Comparison of ENCODE assay signal across 9 cellular contexts in the genomic region with DNA sequence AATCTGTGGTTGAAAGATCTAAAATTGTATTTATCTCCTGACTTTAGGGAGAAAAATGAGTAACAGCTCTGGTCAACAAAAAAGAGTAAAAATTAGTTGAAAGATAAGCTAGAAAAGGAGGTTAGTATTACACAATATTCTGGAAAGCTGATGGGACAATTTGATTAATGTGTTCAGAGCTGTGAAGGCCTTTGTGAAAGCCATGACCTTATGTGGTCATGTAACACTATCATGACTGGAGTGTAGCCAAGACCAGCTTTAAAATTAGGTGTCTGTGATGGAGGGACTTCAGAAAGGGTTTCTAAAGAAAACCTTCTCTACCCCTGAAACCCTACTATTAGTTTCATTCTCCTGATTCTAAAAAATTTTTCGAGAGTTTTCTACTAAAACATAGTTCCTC.
DNase-seq lines count a peak whose midpoint lies in the region; ATAC-seq, FAIRE-seq and TF ChIP-seq lines count a peak whose summit lies in the region.
"Had no signal": no experiment of that assay in that cellular context is flagged by ENCODE, and none has a peak within 500 bp of the region (broad histone marks: within the 10 kb centered on the region; RNA-seq: fewer than 3 reads in every experiment).

No MANE protein-coding gene starts in this region.

- H3K79me2 ChIP-seq in astrocyte (ENCODE audit: insufficient read depth, low read length), result no peaks in the 10 kb centered on the region

- DNase-seq in GM13977 (ENCODE audit: low spot score) (peak; percentile 33), astrocyte (ENCODE audit: low read depth) (peak; percentile 56), adrenal gland (no peak), omental fat pad (ENCODE audit: low spot score) (no peak)
- no peak for DNase-seq in activated T-helper 1 cell treated with anti-CD3 and anti-CD28 coated beads, Interleukin-12 subunit alpha, Interleukin-12 subunit beta, Interleukin-2, Interleukin-4 antibody, amounts not matched to agents 30 ng/mL and 10 ng/mL and 1 ng/mL, durations not matched to agents 14 hours and 24 hours and 36 hours (ENCODE audit: low spot score)
- no peak for DNase-seq in activated effector memory CD4-positive, alpha-beta T cell treated with anti-CD3 and anti-CD28 coated beads, Interleukin-2, amount 50 U/mL, for 16 hours
- DNase-seq: testis had no signal

- H3K4me3 ChIP-seq in astrocyte (ENCODE audit: insufficient read depth, low read depth, low read length) (no peak overlapping the region), adrenal gland (no peak overlapping the region)
- H3K4me3 ChIP-seq: testis had no signal

- FAIRE-seq in astrocyte (lab: Jason Lieb, UNC), result no peak

- in situ Hi-C loops in GM13977 (cut with MboI; ENCODE audit: low pct_unique_long_range_greater_than_20kb, low sequenced_read_pairs, unreplicated experiment), result no loop called here

- WGBS in adrenal gland, 4 donors, result 44 to 52% (median 47%) methylated on average over 1 of the region's 1 CpG

- peaks cover 3% of the 10 kb centered on the region for H3K9me3 Mint-ChIP-seq in astrocyte (ENCODE audit: unreplicated experiment)
- H3K9me3 Mint-ChIP-seq in activated T-helper 1 cell treated with anti-CD3 and anti-CD28 coated beads, Interleukin-12 subunit alpha, Interleukin-12 subunit beta, Interleukin-2, Interleukin-4 antibody, amounts not matched to agents 30 ng/mL and 10 ng/mL and 1 ng/mL, durations not matched to agents 14 hours and 24 hours and 36 hours, result peaks cover 12% of the 10 kb centered on the region

- TF ChIP-seq CTCF in GM13977 (IDR thresholded peaks at IDR 0.05; ENCODE audit: extremely low read depth, insufficient read depth, missing control alignments) (no peak), astrocyte (IDR thresholded peaks at IDR 0.05; ENCODE audit: insufficient read depth, low read depth, low read length) (no peak), adrenal gland (IDR thresholded peaks at IDR 0.05) (no peak), omental fat pad (IDR thresholded peaks at IDR 0.05) (no peak)

- H3K4me2 ChIP-seq in astrocyte (ENCODE audit: low read length), result no peak overlapping the region

- H3K4me1 Mint-ChIP-seq in astrocyte (ENCODE audit: low read depth, unreplicated experiment), result no peaks in the 10 kb centered on the region
- peaks cover 12% of the 10 kb centered on the region for H3K4me1 Mint-ChIP-seq in activated T-helper 1 cell treated with anti-CD3 and anti-CD28 coated beads, Interleukin-12 subunit alpha, Interleukin-12 subunit beta, Interleukin-2, Interleukin-4 antibody, amounts not matched to agents 30 ng/mL and 10 ng/mL and 1 ng/mL, durations not matched to agents 14 hours and 24 hours and 36 hours (ENCODE audit: low read depth)

- no peaks in the 10 kb centered on the region for H3K9me3 ChIP-seq in astrocyte (ENCODE audit: insufficient read depth, low read depth, low read length)
- H3K9me3 ChIP-seq in adrenal gland (replicated peaks in 1 of 3), result no peaks in the 10 kb centered on the region
- H3K9me3 ChIP-seq: testis had no signal

- intact Hi-C loops in activated T-helper 1 cell treated with anti-CD3 and anti-CD28 coated beads, Interleukin-12 subunit alpha, Interleukin-12 subunit beta, Interleukin-2, Interleukin-4 antibody, amounts not matched to agents 30 ng/mL and 10 ng/mL and 1 ng/mL, durations not matched to agents 14 hours and 24 hours and 36 hours (cut with micrococcal nuclease), result no loop called here
- intact Hi-C loops in adrenal gland (cut with DNase I), result no loop called here

- ATAC-seq in GM19468 (IDR thresholded peaks at IDR 0.05; ENCODE audit: extremely low read depth, unreplicated experiment) (peak; percentile 97), HG03175 (IDR thresholded peaks at IDR 0.05; ENCODE audit: unreplicated experiment) (peak; percentile 96), omental fat pad (ENCODE audit: low FRiP score) (no peak)

- H3K27ac Mint-ChIP-seq in astrocyte (ENCODE audit: unreplicated experiment), result no peak overlapping the region
- H3K27ac Mint-ChIP-seq in activated T-helper 1 cell treated with anti-CD3 and anti-CD28 coated beads, Interleukin-12 subunit alpha, Interleukin-12 subunit beta, Interleukin-2, Interleukin-4 antibody, amounts not matched to agents 30 ng/mL and 10 ng/mL and 1 ng/mL, durations not matched to agents 14 hours and 24 hours and 36 hours, result no peak overlapping the region

- no peak for TF ChIP-seq POLR2A in adrenal gland (IDR thresholded peaks at IDR 0.05)

- H3K27me3 Mint-ChIP-seq in astrocyte (ENCODE audit: low read depth, unreplicated experiment), result peaks cover 2% of the 10 kb centered on the region
- H3K27me3 Mint-ChIP-seq in activated T-helper 1 cell treated with anti-CD3 and anti-CD28 coated beads, Interleukin-12 subunit alpha, Interleukin-12 subunit beta, Interleukin-2, Interleukin-4 antibody, amounts not matched to agents 30 ng/mL and 10 ng/mL and 1 ng/mL, durations not matched to agents 14 hours and 24 hours and 36 hours (ENCODE audit: insufficient read depth), result peaks cover 28% of the 10 kb centered on the region

- H3K27me3 ChIP-seq in astrocyte (ENCODE audit: insufficient read depth, low read length) (no peaks in the 10 kb centered on the region), adrenal gland (peaks cover 4% of the 10 kb centered on the region)
- H3K27me3 ChIP-seq: testis had no signal

- no peak overlapping the region for H3K9ac ChIP-seq in astrocyte (ENCODE audit: low read length)

- no peak overlapping the region for H3K4me3 Mint-ChIP-seq in astrocyte (ENCODE audit: unreplicated experiment)
- H3K4me3 Mint-ChIP-seq in activated T-helper 1 cell treated with anti-CD3 and anti-CD28 coated beads, Interleukin-12 subunit alpha, Interleukin-12 subunit beta, Interleukin-2, Interleukin-4 antibody, amounts not matched to agents 30 ng/mL and 10 ng/mL and 1 ng/mL, durations not matched to agents 14 hours and 24 hours and 36 hours, result no peak overlapping the region

- H3K36me3 ChIP-seq in astrocyte (ENCODE audit: insufficient read depth, low read length) (no peaks in the 10 kb centered on the region), adrenal gland (replicated peaks in 1 of 2) (no peaks in the 10 kb centered on the region)

- H3K4me1 ChIP-seq in astrocyte (ENCODE audit: insufficient read depth, low read length), result no peaks in the 10 kb centered on the region
- H3K4me1 ChIP-seq in adrenal gland (replicated peaks in 1 of 2), result peaks cover 0 to 4% of the 10 kb centered on the region in 2 donors
- H3K4me1 ChIP-seq: testis had no signal

- no peaks in the 10 kb centered on the region for H4K20me1 ChIP-seq in astrocyte (ENCODE audit: insufficient read depth, low read length)

- H3K36me3 Mint-ChIP-seq in astrocyte (ENCODE audit: low read depth, unreplicated experiment), result no peaks in the 10 kb centered on the region
- peaks cover 5% of the 10 kb centered on the region for H3K36me3 Mint-ChIP-seq in activated T-helper 1 cell treated with anti-CD3 and anti-CD28 coated beads, Interleukin-12 subunit alpha, Interleukin-12 subunit beta, Interleukin-2, Interleukin-4 antibody, amounts not matched to agents 30 ng/mL and 10 ng/mL and 1 ng/mL, durations not matched to agents 14 hours and 24 hours and 36 hours (ENCODE audit: low read depth)

- H2AFZ ChIP-seq in astrocyte (ENCODE audit: low read depth, low read length), result no peak overlapping the region

- H3K27ac ChIP-seq in astrocyte (ENCODE audit: low read depth, low read length) (no peak overlapping the region), adrenal gland (no peak overlapping the region)
- H3K27ac ChIP-seq: testis had no signal

Comparison
In these comparisons a context has a peak if more than half of its experiments do, and no peak if none do; other contexts are left out.
1. DNase-seq: peak in GM13977 (single experiment) and astrocyte (single experiment); none in activated T-helper 1 cell treated with anti-CD3 and anti-CD28 coated beads, Interleukin-12 subunit alpha, Interleukin-12 subunit beta, Interleukin-2, Interleukin-4 antibody, amounts not matched to agents 30 ng/mL and 10 ng/mL and 1 ng/mL, durations not matched to agents 14 hours and 24 hours and 36 hours (single experiment), activated effector memory CD4-positive, alpha-beta T cell treated with anti-CD3 and anti-CD28 coated beads, Interleukin-2, amount 50 U/mL, for 16 hours (single experiment), adrenal gland (0 of 7) and omental fat pad (single experiment).